ENCODE assay signal across 8 cellular contexts in genomic region chr19:42563352-42564210, GRCh38.
A peak's percentile ranks its signal among the peaks of the same experiment; 100 is the strongest.
DNase-seq lines count a peak whose midpoint lies in the region; ATAC-seq and TF ChIP-seq lines count a peak whose summit lies in the region.

No MANE protein-coding gene starts in this region.

- no peaks in the 10 kb centered on the region for H3K36me3 ChIP-seq in WERI-Rb-1

- H3K9me3 ChIP-seq in WERI-Rb-1 (ENCODE audit: severe bottlenecking), result no peaks in the 10 kb centered on the region

- H3K27me3 ChIP-seq in WERI-Rb-1 (ENCODE audit: insufficient read depth, low read depth, severe bottlenecking), result no peaks in the 10 kb centered on the region

- no peak for ATAC-seq in HG03095 (IDR thresholded peaks at IDR 0.05; ENCODE audit: unreplicated experiment)
- ATAC-seq in GM19467 (IDR thresholded peaks at IDR 0.05; ENCODE audit: unreplicated experiment), result no peak

- TF ChIP-seq CTCF in GM12865 (IDR thresholded peaks at IDR 0.05; ENCODE audit: insufficient read depth, low read depth, low read length, missing control alignments), result peak; percentile 64
- TF ChIP-seq CTCF in WERI-Rb-1 (IDR thresholded peaks at IDR 0.05; ENCODE audit: low read depth, low read length), result peak; percentile 66
- peak; percentile 74 for TF ChIP-seq CTCF in foreskin fibroblast (IDR thresholded peaks at IDR 0.05; ENCODE audit: low read depth, low read length)

- H3K4me3 ChIP-seq in GM12865 (ENCODE audit: low read depth, low read length), result no peak overlapping the region
- H3K4me3 ChIP-seq in WERI-Rb-1 (ENCODE audit: low read depth, low read length), result no peak overlapping the region
- H3K4me3 ChIP-seq in foreskin fibroblast (ENCODE audit: low read depth in 1 of 2, low read length in 2 of 2), result no peak overlapping the region

- DNase-seq in AML-193 (lab: John Stamatoyannopoulos, UW) (peak; percentile 65 to 70), GM12865 (ENCODE audit: low read depth) (peak; percentile 39), NCI-H1092 (lab: John Stamatoyannopoulos, UW) (peak; percentile 11), WERI-Rb-1 (peak; percentile 50), foreskin fibroblast (peak; percentile 24 to 74), non-pigmented ciliary epithelial cell (ENCODE audit: low read depth) (peak; percentile 3)

- no peak overlapping the region for H3K27ac ChIP-seq in WERI-Rb-1

Comparison
In these comparisons a context has a peak if more than half of its experiments do, and no peak if none do; other contexts are left out.
1. DNase-seq: peak in every context shown above with its lines; median percentile 68 in AML-193; 50 in WERI-Rb-1; 49 in foreskin fibroblast; 39 in GM12865; 11 in NCI-H1092; 3 in non-pigmented ciliary epithelial cell.